In genomic region chr20:22495789-22496188, GRCh38 we compare ENCODE assay signal across 5 cellular contexts.
"Had no signal": no experiment of that assay in that cellular context is flagged by ENCODE, and none has a peak within 500 bp of the region (broad histone marks: within the 10 kb centered on the region; RNA-seq: fewer than 3 reads in every experiment).

No MANE protein-coding gene starts in this region.

- H3K27ac ChIP-seq: HL-60 had no signal

- H3K4me3 ChIP-seq: K562 had no signal

- DNase-seq: IMR-90, KBM-7 had no signal

- FAIRE-seq: HTR-8/SVneo, K562 had no signal
